1 cellular context compared by ENCODE assay signal in genomic region chr14:50085570-50086315, GRCh38.
TF ChIP-seq lines count a peak whose summit lies in the region.

No MANE protein-coding gene starts in this region.

TF ChIP-seq in GM12878, 131 proteins besides CTCF, POLR2A, EP300 and RAD21 (continued from another document):
- no peak for TF ChIP-seq PBX3 (IDR thresholded peaks at IDR 0.05; ENCODE audit: insufficient replicate concordance, low read depth, low read length)
- TF ChIP-seq TARDBP (IDR thresholded peaks at IDR 0.05; ENCODE audit: borderline replicate concordance), result no peak
- TF ChIP-seq EZH2 (IDR thresholded peaks at IDR 0.05; ENCODE audit: borderline replicate concordance, control insufficient read depth, low read depth, low read length), result no peak
- TF ChIP-seq ZNF217 (IDR thresholded peaks at IDR 0.05), result no peak
- 0 out of 2 replicates have a peak, but pooled peaks have one; percentile 35 for TF ChIP-seq HDGF (IDR thresholded peaks at IDR 0.05)
